11 cellular contexts compared by ENCODE assay signal in the genomic region with DNA sequence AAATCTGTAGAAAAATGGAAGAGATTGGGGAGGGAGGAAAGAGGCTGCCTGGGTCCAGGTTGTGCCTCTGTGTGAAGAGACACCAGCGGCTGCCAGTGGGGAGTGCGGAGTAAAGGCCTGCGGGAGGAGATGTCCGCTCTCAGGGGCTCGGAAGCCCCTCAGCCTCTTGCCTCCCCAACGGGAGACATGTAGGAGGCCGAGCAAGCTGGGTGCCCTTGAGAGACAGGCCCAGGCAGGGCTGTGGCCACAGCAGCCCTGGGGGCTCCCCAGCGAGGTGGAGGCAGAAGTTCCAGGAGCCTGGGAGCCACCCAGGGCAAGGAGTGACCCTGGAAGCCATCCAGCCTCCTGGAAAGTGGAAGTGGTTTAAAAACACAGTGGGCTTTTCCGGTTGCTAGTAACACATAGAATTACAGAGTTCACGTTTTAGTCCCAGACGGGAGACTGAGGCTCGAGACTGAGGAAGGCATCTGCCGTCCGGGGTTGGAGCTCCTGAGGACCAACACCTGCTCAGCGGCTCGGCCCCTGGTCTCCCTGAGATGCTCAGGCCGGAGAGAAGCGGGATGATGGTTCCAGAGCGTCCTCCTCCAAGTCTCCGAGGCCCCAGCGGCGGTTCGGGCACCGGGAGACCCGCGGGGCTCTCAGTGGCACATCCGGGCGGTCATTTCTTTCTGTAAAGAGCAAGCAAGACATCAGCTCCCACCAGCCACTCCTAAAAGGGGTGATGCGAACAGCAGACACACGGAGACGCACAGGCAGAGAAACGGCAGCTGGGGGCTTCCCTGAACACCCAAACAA. TPM values are rescaled to one million over a fixed set of nuclear protein-coding genes. Genes with fewer than 3 reads are reported as not detected.
DNase-seq lines count a peak whose midpoint lies in the region; ATAC-seq and TF ChIP-seq lines count a peak whose summit lies in the region.
"Had no signal": no experiment of that assay in that cellular context is flagged by ENCODE, and none has a peak within 500 bp of the region (broad histone marks: within the 10 kb centered on the region; RNA-seq: fewer than 3 reads in every experiment).

No MANE protein-coding gene starts in this region.

- peaks cover 63% of the 10 kb centered on the region for H3K36me3 Mint-ChIP-seq in activated CD4-positive, alpha-beta T cell treated with anti-CD3 and anti-CD28 coated beads, Interleukin-2, amount 10 ng/mL, durations not matched to agents 24 days and 14 days (ENCODE audit: low read depth)
- H3K36me3 Mint-ChIP-seq in activated naive CD8-positive, alpha-beta T cell treated with anti-CD3 and anti-CD28 coated beads, Interleukin-2, amount 50 U/mL, for 24 hours (ENCODE audit: low read depth) = peaks cover 51% of the 10 kb centered on the region

- peaks cover 92% of the 10 kb centered on the region for H3K36me3 ChIP-seq in OCI-LY7 (ENCODE audit: insufficient read depth, low read length)
- H3K36me3 ChIP-seq in osteoblast (ENCODE audit: insufficient read depth, low read length) = peaks cover 32% of the 10 kb centered on the region

- BruUV-seq in OCI-LY7 (replicated peaks; lab: Mats Ljungman, UMichigan) = no TSS peak

- H3K27ac ChIP-seq in OCI-LY7 (ENCODE audit: low read depth, low read length, poor library complexity, severe bottlenecking) (peak overlapping the region; percentile 69), osteoblast (ENCODE audit: low read depth, low read length) (no peak overlapping the region)
- H3K27ac ChIP-seq: A549 had no signal

- intact Hi-C loops in activated CD4-positive, alpha-beta T cell treated with anti-CD3 and anti-CD28 coated beads, Interleukin-2, amount 10 ng/mL, durations not matched to agents 24 days and 14 days (cut with micrococcal nuclease) = no loop called here
- intact Hi-C loops in OCI-LY7 (cut with micrococcal nuclease; ENCODE audit: unreplicated experiment) = no loop called here

- H3K27ac Mint-ChIP-seq in activated CD4-positive, alpha-beta T cell treated with anti-CD3 and anti-CD28 coated beads, Interleukin-2, amount 10 ng/mL, durations not matched to agents 24 days and 14 days = peak overlapping the region; percentile 62
- H3K27ac Mint-ChIP-seq in activated naive CD8-positive, alpha-beta T cell treated with anti-CD3 and anti-CD28 coated beads, Interleukin-2, amount 50 U/mL, for 24 hours = peak overlapping the region; percentile 29

- ATAC-seq in activated naive CD8-positive, alpha-beta T cell treated with anti-CD3 and anti-CD28 coated beads, Interleukin-2, amount 50 U/mL, for 24 hours = no peak
- no peak for ATAC-seq in HG03469 (IDR thresholded peaks at IDR 0.05; ENCODE audit: unreplicated experiment)
- ATAC-seq: A549 had no signal

- H3K4me1 ChIP-seq in OCI-LY7 (ENCODE audit: insufficient read depth, low read length, poor library complexity, severe bottlenecking) = peaks cover 28% of the 10 kb centered on the region
- H3K4me1 ChIP-seq in osteoblast (ENCODE audit: insufficient read depth, low read length) = no peaks in the 10 kb centered on the region

- no peaks in the 10 kb centered on the region for H3K9me2 ChIP-seq in OCI-LY7 (ENCODE audit: insufficient read depth, low read length)

- no peaks in the 10 kb centered on the region for H3K9me3 Mint-ChIP-seq in activated CD4-positive, alpha-beta T cell treated with anti-CD3 and anti-CD28 coated beads, Interleukin-2, amount 10 ng/mL, durations not matched to agents 24 days and 14 days
- no peaks in the 10 kb centered on the region for H3K9me3 Mint-ChIP-seq in activated naive CD8-positive, alpha-beta T cell treated with anti-CD3 and anti-CD28 coated beads, Interleukin-2, amount 50 U/mL, for 24 hours

- H3K4me2 ChIP-seq in OCI-LY7 (ENCODE audit: low read length) (no peak overlapping the region), osteoblast (ENCODE audit: insufficient read depth, low read length) (no peak overlapping the region)
- H3K4me2 ChIP-seq: A549 had no signal

- DNase-seq in activated CD4-positive, alpha-beta T cell treated with anti-CD3 and anti-CD28 coated beads, Interleukin-2, amount 10 ng/mL, durations not matched to agents 24 days and 14 days = no peak
- DNase-seq in activated CD4-positive, alpha-beta T cell treated with anti-CD3 and anti-CD28 coated beads for 48 hours = no peak
- DNase-seq in OCI-LY7 (ENCODE audit: low spot score) (no peak), osteoblast (ENCODE audit: insufficient read length, low spot score, missing footprints) (peak; percentile 25), NK-92 (lab: John Stamatoyannopoulos, UW; ENCODE audit: unreplicated experiment) (no peak), Ammon's horn (ENCODE audit: low spot score) (no peak)
- no peak for DNase-seq in activated naive CD8-positive, alpha-beta T cell treated with anti-CD3 and anti-CD28 coated beads, Interleukin-2, amount 50 U/mL, for 24 hours
- DNase-seq: NCI-H2171 treated with DMSO at 0.1 percent for 48 hours had no signal

- H3K27me3 Mint-ChIP-seq in activated CD4-positive, alpha-beta T cell treated with anti-CD3 and anti-CD28 coated beads, Interleukin-2, amount 10 ng/mL, durations not matched to agents 24 days and 14 days = no peaks in the 10 kb centered on the region
- no peaks in the 10 kb centered on the region for H3K27me3 Mint-ChIP-seq in activated naive CD8-positive, alpha-beta T cell treated with anti-CD3 and anti-CD28 coated beads, Interleukin-2, amount 50 U/mL, for 24 hours

- H4K20me1 ChIP-seq in OCI-LY7 (ENCODE audit: insufficient read depth, low read length) = no peaks in the 10 kb centered on the region
- no peaks in the 10 kb centered on the region for H4K20me1 ChIP-seq in osteoblast (ENCODE audit: insufficient read depth, low read length)

- no peak for TF ChIP-seq CTCF in OCI-LY7 (conservative IDR thresholded peaks at IDR 0.05; ENCODE audit: low read length)
- TF ChIP-seq CTCF in osteoblast (IDR thresholded peaks at IDR 0.05; ENCODE audit: extremely low read depth, low read depth, low read length) = no peak

- no peaks in the 10 kb centered on the region for H3K27me3 ChIP-seq in osteoblast (ENCODE audit: insufficient read depth, low read length)

- H3K4me3 ChIP-seq in OCI-LY7 (ENCODE audit: low read depth, low read length, poor library complexity, severe bottlenecking) (no peak overlapping the region), osteoblast (ENCODE audit: insufficient read depth, low read length) (no peak overlapping the region)
- H3K4me3 ChIP-seq: A549 had no signal

- H3K4me3 Mint-ChIP-seq in activated CD4-positive, alpha-beta T cell treated with anti-CD3 and anti-CD28 coated beads, Interleukin-2, amount 10 ng/mL, durations not matched to agents 24 days and 14 days = no peak overlapping the region
- no peak overlapping the region for H3K4me3 Mint-ChIP-seq in activated naive CD8-positive, alpha-beta T cell treated with anti-CD3 and anti-CD28 coated beads, Interleukin-2, amount 50 U/mL, for 24 hours

- H3K9me3 ChIP-seq in OCI-LY7 (ENCODE audit: low read length) = no peaks in the 10 kb centered on the region
- no peaks in the 10 kb centered on the region for H3K9me3 ChIP-seq in osteoblast (ENCODE audit: low read depth, low read length)
- H3K9me3 ChIP-seq: A549 had no signal

- peaks cover 18% of the 10 kb centered on the region; the same call in 1 of the 2 replicates for H3K79me2 ChIP-seq in OCI-LY7 (ENCODE audit: insufficient read depth, low read depth, low read length)
- no peaks in the 10 kb centered on the region for H3K79me2 ChIP-seq in osteoblast (ENCODE audit: insufficient read depth, low read length)

- POLR2A ChIA-PET in OCI-LY7 (lab: Charles Lee) = no interaction called here

- peaks cover 17% of the 10 kb centered on the region for H3K4me1 Mint-ChIP-seq in activated CD4-positive, alpha-beta T cell treated with anti-CD3 and anti-CD28 coated beads, Interleukin-2, amount 10 ng/mL, durations not matched to agents 24 days and 14 days
- H3K4me1 Mint-ChIP-seq in activated naive CD8-positive, alpha-beta T cell treated with anti-CD3 and anti-CD28 coated beads, Interleukin-2, amount 50 U/mL, for 24 hours = peaks cover 11% of the 10 kb centered on the region

- CTCF ChIA-PET in OCI-LY7 (lab: Charles Lee; ENCODE audit: unreplicated experiment) = no interaction called here

- H2AFZ ChIP-seq in OCI-LY7 (ENCODE audit: low read length) (no peak overlapping the region), osteoblast (ENCODE audit: low read length) (no peak overlapping the region)

RNA-seq across cellular contexts. Expression of gene MKNK2, which starts 21.9 kb away (rescaled TPM):
- 159 and 169 TPM in 2 replicates for total RNA-seq in activated CD4-positive, alpha-beta T cell treated with anti-CD3 and anti-CD28 coated beads, Interleukin-2, amount 10 ng/mL, durations not matched to agents 24 days and 14 days
- total RNA-seq in OCI-LY7 (2014; rRNA removed; shearing (Covaris generic)) = 97.0 and 115 TPM in 2 replicates
- 200 and 225 TPM in 2 replicates for total RNA-seq in OCI-LY7 (2022)
- 82.5 and 84.6 TPM in 2 replicates for total RNA-seq in osteoblast

RNA-seq across cellular contexts. Expression of gene MOB3A, which starts 23.2 kb away (rescaled TPM):
- 184 and 185 TPM in 2 replicates for total RNA-seq in activated CD4-positive, alpha-beta T cell treated with anti-CD3 and anti-CD28 coated beads, Interleukin-2, amount 10 ng/mL, durations not matched to agents 24 days and 14 days
- 41.7 and 54.6 TPM in 2 replicates for total RNA-seq in OCI-LY7 (2014; rRNA removed; shearing (Covaris generic))
- total RNA-seq in OCI-LY7 (2022) (87.5 and 111 TPM in 2 replicates), osteoblast (34.0 and 35.1 TPM in 2 replicates)

RNA-seq across cellular contexts. Expression of gene IZUMO4, which starts 23.8 kb away (rescaled TPM):
- total RNA-seq in activated CD4-positive, alpha-beta T cell treated with anti-CD3 and anti-CD28 coated beads, Interleukin-2, amount 10 ng/mL, durations not matched to agents 24 days and 14 days = 9.5 and 10.0 TPM in 2 replicates
- total RNA-seq in OCI-LY7 (2014; rRNA removed; shearing (Covaris generic)) = 11.2 and 12.9 TPM in 2 replicates
- total RNA-seq in OCI-LY7 (2022) = 6.1 and 7.3 TPM in 2 replicates
- 0.36 and 2.4 TPM in 2 replicates for total RNA-seq in osteoblast
- total RNA-seq: Daoy had no signal

RNA-seq across cellular contexts. Expression of gene BTBD2, which starts 57.4 kb away (rescaled TPM):
- total RNA-seq in activated CD4-positive, alpha-beta T cell treated with anti-CD3 and anti-CD28 coated beads, Interleukin-2, amount 10 ng/mL, durations not matched to agents 24 days and 14 days = 25.8 and 30.2 TPM in 2 replicates
- total RNA-seq in OCI-LY7 (2014; rRNA removed; shearing (Covaris generic)) = 41.9 and 53.9 TPM in 2 replicates
- 91.6 and 109 TPM in 2 replicates for total RNA-seq in OCI-LY7 (2022)
- total RNA-seq in osteoblast = 57.5 and 57.8 TPM in 2 replicates
